Comparison of ENCODE assay signal across 21 cellular contexts in the genomic region with DNA sequence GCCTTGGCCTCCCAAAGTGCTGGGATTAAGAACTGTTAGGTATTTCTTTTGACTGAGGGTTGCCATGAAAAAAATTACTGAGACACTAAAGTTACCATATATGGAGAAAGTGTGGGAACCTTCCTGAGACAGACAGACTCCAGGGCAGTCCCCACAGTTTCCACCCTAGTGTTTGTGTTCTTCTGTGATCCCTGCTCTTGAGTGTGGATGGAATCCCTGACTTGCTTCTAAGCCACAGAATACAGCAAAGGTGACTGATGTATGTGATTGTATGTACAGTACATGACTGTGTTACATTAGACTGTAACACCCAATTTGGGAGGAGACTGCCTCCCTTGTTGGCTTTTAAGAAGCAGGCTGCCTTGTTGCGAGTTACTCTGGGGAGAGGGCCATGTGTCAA. TPM values are rescaled to one million over a fixed set of nuclear protein-coding genes. Genes with fewer than 3 reads are reported as not detected.
DNase-seq lines count a peak whose midpoint lies in the region; ATAC-seq and TF ChIP-seq lines count a peak whose summit lies in the region.
"Had no signal": no experiment of that assay in that cellular context is flagged by ENCODE, and none has a peak within 500 bp of the region (broad histone marks: within the 10 kb centered on the region; RNA-seq: fewer than 3 reads in every experiment).

No MANE protein-coding gene starts in this region.

- WGBS in stomach, 5 donors: 67 to 95% (median 85%) methylated on average over 1 of the region's 1 CpG

- peaks cover 35% of the 10 kb centered on the region for H3K36me3 Mint-ChIP-seq in activated naive CD8-positive, alpha-beta T cell treated with anti-CD3 and anti-CD28 coated beads for 36 hours
- no peaks in the 10 kb centered on the region for H3K36me3 Mint-ChIP-seq in stimulated activated naive B cell treated with anti-CD40 and anti-IgM and Interleukin-4, amounts not matched to agents 10 μg/mL and 1 μg/mL and 100 μg/mL, for 72 hours

- peak overlapping the region; percentile 79; the same call in 1 of the 2 replicates for H3K4me2 ChIP-seq in OCI-LY3 (ENCODE audit: low read length)

- TF ChIP-seq POLR2A in stomach (IDR thresholded peaks at IDR 0.05): no peak

- H3K9me3 Mint-ChIP-seq in activated naive CD8-positive, alpha-beta T cell treated with anti-CD3 and anti-CD28 coated beads for 36 hours: peaks cover 19% of the 10 kb centered on the region
- H3K9me3 Mint-ChIP-seq in stimulated activated naive B cell treated with anti-CD40 and anti-IgM and Interleukin-4, amounts not matched to agents 10 μg/mL and 1 μg/mL and 100 μg/mL, for 72 hours: no peaks in the 10 kb centered on the region
- H3K9me3 Mint-ChIP-seq: central memory CD8-positive, alpha-beta T cell; nephron progenitor cell had no signal

- H3K9me3 ChIP-seq in OCI-LY3 (ENCODE audit: insufficient read depth, low read length) (no peaks in the 10 kb centered on the region), stomach (no peaks in the 10 kb centered on the region)
- H3K9me3 ChIP-seq: suprapubic skin had no signal

- intact Hi-C loops in stomach (cut with DNase I; ENCODE audit: low total_unique reads): no loop called here

- H3K4me1 Mint-ChIP-seq in activated naive CD8-positive, alpha-beta T cell treated with anti-CD3 and anti-CD28 coated beads for 36 hours: peaks cover 75% of the 10 kb centered on the region
- H3K4me1 Mint-ChIP-seq in stimulated activated naive B cell treated with anti-CD40 and anti-IgM and Interleukin-4, amounts not matched to agents 10 μg/mL and 1 μg/mL and 100 μg/mL, for 72 hours: peaks cover 56 to 82% of the 10 kb centered on the region in 2 donors

- DNase-seq in stimulated activated CD4-positive, alpha-beta T cell treated with anti-CD3 and anti-CD28 coated beads, Interleukin-1b, Interleukin-23, amount 100 ng/mL, for 48 hours: peak; percentile 22
- DNase-seq in stimulated activated CD4-positive, alpha-beta T cell treated with anti-CD3 and anti-CD28 coated beads, Interleukin-2, amount 100 ng/mL, for 48 hours: no peak
- no peak for DNase-seq in activated naive CD8-positive, alpha-beta T cell treated with anti-CD3 and anti-CD28 coated beads for 36 hours
- DNase-seq in stimulated activated naive B cell treated with anti-CD40 and anti-IgM and Interleukin-4, amounts not matched to agents 10 μg/mL and 1 μg/mL and 100 μg/mL, for 72 hours: no peak
- no peak for DNase-seq in central memory CD4-positive, alpha-beta T cell
- DNase-seq in stomach (no peak), NCI-H524 (lab: John Stamatoyannopoulos, UW) (no peak)
- DNase-seq: effector memory CD4-positive, alpha-beta T cell; GDM1; heart right ventricle; MG63; NCI-H2029; NCI-H510A treated with DMSO at 0.1 percent for 48 hours; nephron progenitor cell had no signal

- no peak overlapping the region for H2AFZ ChIP-seq in OCI-LY3 (ENCODE audit: low read depth, low read length)

- H3K4me3 ChIP-seq in OCI-LY3 (ENCODE audit: low read length) (no peak overlapping the region), stomach (no peak overlapping the region)
- H3K4me3 ChIP-seq: heart right ventricle, lung, MG63, SK-N-MC, suprapubic skin had no signal

- H3K27ac ChIP-seq in OCI-LY3 (ENCODE audit: low read length) (peak overlapping the region; percentile 99), stomach (no peak overlapping the region)
- H3K27ac ChIP-seq: heart right ventricle, SK-N-MC, suprapubic skin had no signal

- H4K20me1 ChIP-seq in OCI-LY3 (ENCODE audit: insufficient read depth, low read length): no peaks in the 10 kb centered on the region

- H3K36me3 ChIP-seq in OCI-LY3 (replicated peaks; ENCODE audit: low read depth, low read length) (no peaks in the 10 kb centered on the region), stomach (no peaks in the 10 kb centered on the region)
- H3K36me3 ChIP-seq: heart right ventricle, MG63, suprapubic skin had no signal

- ATAC-seq in stimulated activated naive B cell treated with anti-CD40 and anti-IgM and Interleukin-4, amounts not matched to agents 10 μg/mL and 1 μg/mL and 100 μg/mL, for 72 hours (replicated peaks): no peak
- ATAC-seq: heart right ventricle had no signal

- H3K27ac Mint-ChIP-seq in activated naive CD8-positive, alpha-beta T cell treated with anti-CD3 and anti-CD28 coated beads for 36 hours: peak overlapping the region; percentile 57
- peak overlapping the region; percentile 68 for H3K27ac Mint-ChIP-seq in stimulated activated naive B cell treated with anti-CD40 and anti-IgM and Interleukin-4, amounts not matched to agents 10 μg/mL and 1 μg/mL and 100 μg/mL, for 72 hours
- H3K27ac Mint-ChIP-seq: nephron progenitor cell had no signal

- TF ChIP-seq CTCF in OCI-LY3 (IDR thresholded peaks at IDR 0.05; ENCODE audit: low read depth, low read length): no peak
- TF ChIP-seq CTCF in stomach (IDR thresholded peaks at IDR 0.05): no peak

- no peaks in the 10 kb centered on the region for H3K79me2 ChIP-seq in OCI-LY3 (ENCODE audit: low read length)

- no peak overlapping the region for H3K4me3 Mint-ChIP-seq in activated naive CD8-positive, alpha-beta T cell treated with anti-CD3 and anti-CD28 coated beads for 36 hours
- H3K4me3 Mint-ChIP-seq in stimulated activated naive B cell treated with anti-CD40 and anti-IgM and Interleukin-4, amounts not matched to agents 10 μg/mL and 1 μg/mL and 100 μg/mL, for 72 hours: no peak overlapping the region
- H3K4me3 Mint-ChIP-seq: central memory CD8-positive, alpha-beta T cell; nephron progenitor cell had no signal

- H3K27me3 ChIP-seq in OCI-LY3 (ENCODE audit: low read depth, low read length) (no peaks in the 10 kb centered on the region), stomach (no peaks in the 10 kb centered on the region)
- H3K27me3 ChIP-seq: heart right ventricle, MG63, suprapubic skin had no signal

- H3K4me1 ChIP-seq in OCI-LY3 (ENCODE audit: low read length) (peaks cover 95% of the 10 kb centered on the region), stomach (no peaks in the 10 kb centered on the region)
- H3K4me1 ChIP-seq: suprapubic skin had no signal

- no peaks in the 10 kb centered on the region for H3K27me3 Mint-ChIP-seq in activated naive CD8-positive, alpha-beta T cell treated with anti-CD3 and anti-CD28 coated beads for 36 hours
- no peaks in the 10 kb centered on the region for H3K27me3 Mint-ChIP-seq in stimulated activated naive B cell treated with anti-CD40 and anti-IgM and Interleukin-4, amounts not matched to agents 10 μg/mL and 1 μg/mL and 100 μg/mL, for 72 hours
- H3K27me3 Mint-ChIP-seq: central memory CD8-positive, alpha-beta T cell had no signal

- peak overlapping the region; percentile 66 for H3K9ac ChIP-seq in OCI-LY3 (ENCODE audit: low read length)

- TF ChIP-seq EP300 in stomach (IDR thresholded peaks at IDR 0.05): no peak

RNA-seq across cellular contexts. Expression of a gene that starts 24.7 kb away (rescaled TPM):
- total RNA-seq in activated naive CD8-positive, alpha-beta T cell treated with anti-CD3 and anti-CD28 coated beads for 36 hours: 1 to 10 TPM; 2.8 to 3.5 TPM
- total RNA-seq in stomach: 10 to 100 TPM in 3 of 5 donors, 1 to 10 TPM in 2; 1.2 to 42.8 (median 13.3) TPM
- polyA plus RNA-seq in stomach: 1 to 10 TPM; 3.3 to 4.1 (median 3.4) TPM

RNA-seq across cellular contexts. Expression of a gene that starts 52.0 kb away (rescaled TPM):
- total RNA-seq in activated naive CD8-positive, alpha-beta T cell treated with anti-CD3 and anti-CD28 coated beads for 36 hours: not detected
- total RNA-seq in stomach: under 1 TPM in 1 of 5 donors, not detected in 4; 0.29 TPM
- polyA plus RNA-seq in stomach: under 1 TPM in 1 of 3 donors, not detected in 2; 0.08 TPM
- total RNA-seq: HT1080, pulmonary artery endothelial cell, suprapubic skin had no signal
